ENCODE assay signal across 11 cellular contexts in the genomic region with DNA sequence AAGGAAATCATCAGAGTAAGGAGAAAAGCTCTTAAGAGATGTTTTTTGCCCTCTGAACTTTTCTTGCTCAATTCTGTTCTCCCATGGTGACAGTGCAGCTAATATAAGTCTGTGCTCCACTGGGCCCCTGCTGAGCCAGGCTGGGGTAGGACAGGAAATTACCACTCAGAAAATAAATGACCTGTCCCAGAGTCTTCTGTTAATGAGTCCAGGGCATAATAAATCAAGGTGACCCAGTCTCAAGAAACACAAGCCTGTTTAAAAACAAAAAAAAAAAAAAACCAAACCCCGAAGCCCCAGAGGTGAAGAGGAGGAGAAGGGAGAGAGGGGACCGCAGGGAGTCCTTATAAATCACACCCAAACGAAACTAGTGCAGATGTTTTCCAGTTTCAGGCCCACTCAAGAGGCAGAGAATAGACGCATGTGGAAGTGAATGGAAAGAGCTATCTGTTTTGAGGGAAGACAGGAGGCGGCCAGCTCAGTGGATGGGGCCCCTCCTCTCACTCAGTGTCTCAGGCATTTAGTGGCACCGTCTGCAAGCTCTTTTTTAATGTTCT. TPM values are rescaled to one million over a fixed set of nuclear protein-coding genes. Genes with fewer than 3 reads are reported as not detected.
DNase-seq lines count a peak whose midpoint lies in the region; ATAC-seq, FAIRE-seq and TF ChIP-seq lines count a peak whose summit lies in the region.
"Had no signal": no experiment of that assay in that cellular context is flagged by ENCODE, and none has a peak within 500 bp of the region (broad histone marks: within the 10 kb centered on the region; RNA-seq: fewer than 3 reads in every experiment).

No MANE protein-coding gene starts in this region.

- H3K27ac ChIP-seq in left ventricle myocardium inferior (replicated peaks) (peak overlapping the region; percentile 74), sigmoid colon (peak overlapping the region; percentile 73 to 88 (median 82))
- H3K27ac ChIP-seq: SJSA1 had no signal

- WGBS in sigmoid colon, 2 donors, result 66 to 84% methylated on average over 6 of the region's 6 CpGs

- H3K9me3 ChIP-seq in left ventricle myocardium inferior (replicated peaks) (no peaks in the 10 kb centered on the region), sigmoid colon (no peaks in the 10 kb centered on the region)
- H3K9me3 ChIP-seq: SJSA1 had no signal

- ATAC-seq in GM18498 (IDR thresholded peaks at IDR 0.05; ENCODE audit: unreplicated experiment), result no peak
- ATAC-seq in HG03139 (IDR thresholded peaks at IDR 0.05; ENCODE audit: unreplicated experiment), result no peak
- ATAC-seq: CD8-positive, alpha-beta T cell; stimulated activated naive CD8-positive, alpha-beta T cell treated with anti-CD3 and anti-CD28 coated beads, Interleukin-15, amount 100 ng/mL, for 72 hours had no signal

- no peaks in the 10 kb centered on the region for H3K27me3 ChIP-seq in left ventricle myocardium inferior (ENCODE audit: low read depth)
- H3K27me3 ChIP-seq in sigmoid colon, result no peaks in the 10 kb centered on the region
- no peaks in the 10 kb centered on the region for H3K27me3 ChIP-seq in H7 (ENCODE audit: control insufficient read depth, insufficient read depth, low read length)
- H3K27me3 ChIP-seq: SJSA1 had no signal

- peak in 1 of 4 donors; percentile 30 for TF ChIP-seq EP300 in sigmoid colon (IDR thresholded peaks at IDR 0.05)

- H3K36me3 ChIP-seq in left ventricle myocardium inferior (no peaks in the 10 kb centered on the region), sigmoid colon (no peaks in the 10 kb centered on the region), H7 (replicated peaks; ENCODE audit: control insufficient read depth, insufficient read depth, low read length) (no peaks in the 10 kb centered on the region)
- H3K36me3 ChIP-seq: SJSA1 had no signal

- peak; percentile 89 for FAIRE-seq in H54 (lab: Jason Lieb, UNC)

- intact Hi-C loops in left ventricle myocardium inferior (cut with micrococcal nuclease) (no loop called here), sigmoid colon (cut with DNase I) (loop anchor here (10.0 kb wide), 1 partner anchor 517 kb away; no protein-coding TSS in a partner anchor)

- H3K4me1 ChIP-seq in left ventricle myocardium inferior (peaks cover 41% of the 10 kb centered on the region), sigmoid colon (peaks cover 0 to 81% (median 72%) of the 10 kb centered on the region in 4 donors)
- H3K4me1 ChIP-seq: SJSA1 had no signal

- TF ChIP-seq CTCF in left ventricle myocardium inferior (IDR thresholded peaks at IDR 0.05; ENCODE audit: borderline replicate concordance) (no peak), sigmoid colon (IDR thresholded peaks at IDR 0.05) (no peak)

- TF ChIP-seq POLR2A in H54 (IDR thresholded peaks at IDR 0.05; ENCODE audit: low read depth, low read length), result no peak
- no peak for TF ChIP-seq POLR2A in sigmoid colon (IDR thresholded peaks at IDR 0.05)

- no peak overlapping the region for H3K4me3 ChIP-seq in left ventricle myocardium inferior
- no peak overlapping the region for H3K4me3 ChIP-seq in sigmoid colon
- no peak overlapping the region for H3K4me3 ChIP-seq in H7 (ENCODE audit: insufficient read depth, low read depth, low read length)
- H3K4me3 ChIP-seq: SJSA1 had no signal

- DNase-seq in H54 (ENCODE audit: insufficient read length, low spot score) (no peak), NCI-H748 (lab: John Stamatoyannopoulos, UW; ENCODE audit: unreplicated experiment) (peak; percentile 78), left ventricle myocardium inferior (no peak), sigmoid colon (peak; percentile 93), NCI-H1694 treated with DMSO at 0.1 percent for 48 hours (lab: John Stamatoyannopoulos, UW) (no peak), H7 (no peak)
- DNase-seq: CD8-positive, alpha-beta T cell; stimulated activated naive CD8-positive, alpha-beta T cell treated with anti-CD3 and anti-CD28 coated beads, Interleukin-15, amount 100 ng/mL, for 72 hours had no signal

RNA-seq across cellular contexts. Expression of a gene that starts 59.8 kb away (rescaled TPM):
- total RNA-seq in left ventricle myocardium inferior (6.7 TPM), sigmoid colon (100 to 1,000 TPM in 2 of 4 donors, 10 to 100 TPM in 2; 80.3 to 122 (median 103) TPM)
- 10 to 100 TPM in 1 of 3 donors, 1 to 10 TPM in 2; 1.6 to 10.6 (median 4.2) TPM for polyA plus RNA-seq in sigmoid colon
- 2.8 and 3.0 TPM in 2 replicates for total RNA-seq in H7 (2014; rRNA removed; shearing (Covaris generic))
- total RNA-seq: CD8-positive, alpha-beta T cell had no signal

Comparison
In these comparisons a context has a peak if more than half of its experiments do, and no peak if none do; other contexts are left out.
1. DNase-seq: peak in NCI-H748 (single experiment) and sigmoid colon (single experiment); none in H54 (single experiment), left ventricle myocardium inferior (single experiment), NCI-H1694 treated with DMSO at 0.1 percent for 48 hours (single experiment) and H7 (single experiment).
2. RNA of a gene that starts 59.8 kb away (total RNA-seq): 80.3 to 122 TPM in sigmoid colon; 6.7 TPM in left ventricle myocardium inferior (single experiment) and 2.8 to 3.0 TPM in H7; every median in the first group is over 10 times any median in the second.